ENCODE assay signal across 14 cellular contexts in genomic region chr3:130838898-130839572, GRCh38. TPM values are rescaled to one million over a fixed set of nuclear protein-coding genes. Genes with fewer than 3 reads are reported as not detected.
DNase-seq lines count a peak whose midpoint lies in the region; ATAC-seq and TF ChIP-seq lines count a peak whose summit lies in the region.
"Had no signal": no experiment of that assay in that cellular context is flagged by ENCODE, and none has a peak within 500 bp of the region (broad histone marks: within the 10 kb centered on the region; RNA-seq: fewer than 3 reads in every experiment).

No MANE protein-coding gene starts in this region.

- peak overlapping the region; percentile 36 for H3K27ac ChIP-seq in GM23338 (ENCODE audit: low read depth)
- H3K27ac ChIP-seq in left lung = peak overlapping the region in 1 of 2 donors; percentile 46
- H3K27ac ChIP-seq: SJSA1 had no signal

- ATAC-seq in GM23338 = peak; percentile 54
- ATAC-seq in left lung = peak; percentile 41
- ATAC-seq in HG02763 (IDR thresholded peaks at IDR 0.05; ENCODE audit: unreplicated experiment) = no peak

- H3K9me3 Mint-ChIP-seq in GM23338 = no peaks in the 10 kb centered on the region

- peak overlapping the region; percentile 35; the same call in 2 of the 3 replicates for H3K4me3 Mint-ChIP-seq in GM23338
- H3K4me3 Mint-ChIP-seq: B cell had no signal

- H3K4me1 ChIP-seq in GM23338 (ENCODE audit: insufficient read depth) (peaks cover 23% of the 10 kb centered on the region), left lung (peaks cover 0 to 8% of the 10 kb centered on the region in 2 donors), BE2C (peaks cover 7% of the 10 kb centered on the region)
- H3K4me1 ChIP-seq: SJSA1 had no signal

- peak overlapping the region; percentile 79 for H3K27ac Mint-ChIP-seq in GM23338
- H3K27ac Mint-ChIP-seq: B cell had no signal

- H3K4me2 ChIP-seq in GM23338 = peak overlapping the region; percentile 52

- H3K4me3 ChIP-seq in GM23338 (peak overlapping the region; percentile 8; the same call in 1 of the 2 replicates), left lung (no peak overlapping the region), BE2C (ENCODE audit: low read depth, low read length) (no peak overlapping the region)
- H3K4me3 ChIP-seq: SJSA1 had no signal

- intact Hi-C loops in left lung (cut with DNase I) (no loop called here), posterior vena cava (cut with DNase I) (no loop called here)

- DNase-seq in GM10248 (ENCODE audit: extremely low spot score) = peak; percentile 16
- no peak for DNase-seq in GM23338 (ENCODE audit: low spot score)
- DNase-seq in NOMO-1 (lab: John Stamatoyannopoulos, UW; ENCODE audit: unreplicated experiment in 2 of 2) = peak; percentile 13 to 66
- DNase-seq in left lung = no peak
- DNase-seq in activated naive CD4-positive, alpha-beta T cell treated with anti-CD3 and anti-CD28 coated beads, Interleukin-2, amount 50 U/mL, for 16 hours = no peak
- DNase-seq in BE2C = no peak
- DNase-seq in posterior vena cava (ENCODE audit: low spot score) = no peak
- DNase-seq: activated naive CD4-positive, alpha-beta T cell treated with Interleukin-2 at 50 U/mL for 16 hours; kidney glomerular epithelial cell; NCI-H748 treated with DMSO at 0.1 percent for 48 hours; stimulated activated CD4-positive, alpha-beta T cell treated with anti-CD3 and anti-CD28 coated beads, Interleukin-1b, Interleukin-23, amount 100 ng/mL, for 48 hours had no signal

- H3K9me3 ChIP-seq in left lung = no peaks in the 10 kb centered on the region
- no peaks in the 10 kb centered on the region for H3K9me3 ChIP-seq in BE2C
- H3K9me3 ChIP-seq: SJSA1 had no signal

- H3K36me3 ChIP-seq in GM23338 (ENCODE audit: insufficient read depth) (no peaks in the 10 kb centered on the region), left lung (no peaks in the 10 kb centered on the region), BE2C (no peaks in the 10 kb centered on the region)
- H3K36me3 ChIP-seq: SJSA1 had no signal

- CTCF ChIA-PET in GM10248 (lab: Yijun Ruan, JAX) = interaction anchor here (0.9 to 2.2 kb wide), 7 partner anchors 9 to 80 kb away, joined by 3 to 10 read pairs (median 3); partner anchors contain the start of gene ATP2C1

- H3K79me2 ChIP-seq in GM23338 (replicated peaks; ENCODE audit: insufficient read depth) = no peaks in the 10 kb centered on the region

- no peaks in the 10 kb centered on the region for H3F3A ChIP-seq in GM23338 (replicated peaks; ENCODE audit: low read depth)

- no peaks in the 10 kb centered on the region for H3K36me3 Mint-ChIP-seq in GM23338 (ENCODE audit: low read depth)

- peaks cover 2% of the 10 kb centered on the region for H3K27me3 Mint-ChIP-seq in GM23338 (ENCODE audit: insufficient read depth, low read depth, poor library complexity)
- H3K27me3 Mint-ChIP-seq: B cell had no signal

- peaks cover 40% of the 10 kb centered on the region for H3K4me1 Mint-ChIP-seq in GM23338

- H3K27me3 ChIP-seq in GM23338 (ENCODE audit: insufficient read depth) (no peaks in the 10 kb centered on the region), left lung (no peaks in the 10 kb centered on the region), BE2C (no peaks in the 10 kb centered on the region)

- H2AFZ ChIP-seq in GM23338 = no peak overlapping the region

- no peaks in the 10 kb centered on the region for H3K9me2 ChIP-seq in GM23338 (ENCODE audit: insufficient read depth)

- TF ChIP-seq CTCF in GM10248 (IDR thresholded peaks at IDR 0.05; ENCODE audit: control extremely low read depth, extremely low read depth, low read depth, missing control alignments) (no peak), GM23338 (conservative IDR thresholded peaks at IDR 0.05; ENCODE audit: low read depth in 2 of 2) (no peak), left lung (IDR thresholded peaks at IDR 0.05) (no peak), BE2C (IDR thresholded peaks at IDR 0.05; ENCODE audit: low read depth, low read length) (no peak)

- POLR2A ChIA-PET in GM10248 (lab: Yijun Ruan, JAX) = no interaction called here

- H4K20me1 ChIP-seq in GM23338 (replicated peaks; ENCODE audit: insufficient read depth) = no peaks in the 10 kb centered on the region

TF ChIP-seq in GM23338, 12 proteins besides CTCF, POLR2A, EP300 and RAD21 (continues in another document):
- no peak for TF ChIP-seq JUNB (IDR thresholded peaks at IDR 0.05; ENCODE audit: unreplicated experiment)
- no peak for TF ChIP-seq ETS1 (IDR thresholded peaks at IDR 0.05)
- TF ChIP-seq STAT1 (IDR thresholded peaks at IDR 0.05; ENCODE audit: unreplicated experiment) = no peak
- no peak for TF ChIP-seq CREB1 (CRISPR knock-in tag; IDR thresholded peaks at IDR 0.05; ENCODE audit: low read depth)
- no peak for TF ChIP-seq EZH2phosphoT487 (IDR thresholded peaks at IDR 0.05; ENCODE audit: unreplicated experiment)
- TF ChIP-seq POLR2AphosphoS5 (IDR thresholded peaks at IDR 0.05; ENCODE audit: low read depth) = no peak
- no peak for TF ChIP-seq NANOG (IDR thresholded peaks at IDR 0.05; ENCODE audit: borderline replicate concordance)
- TF ChIP-seq ZNF331 (CRISPR knock-in tag; IDR thresholded peaks at IDR 0.05; ENCODE audit: low read depth) = no peak
- no peak for TF ChIP-seq ZNF114 (CRISPR knock-in tag; IDR thresholded peaks at IDR 0.05)
- TF ChIP-seq REST (IDR thresholded peaks at IDR 0.05; ENCODE audit: unreplicated experiment) = no peak
- no peak for TF ChIP-seq EZH2 (IDR thresholded peaks at IDR 0.05; ENCODE audit: low read depth, unreplicated experiment)

RNA-seq across cellular contexts. Expression of gene ATP2C1, which starts 54.8 kb away (rescaled TPM):
- total RNA-seq in GM23338 (2014; rRNA removed; shearing (Covaris generic)) = 75.7 and 81.9 TPM in 2 replicates
- 21.2 and 28.1 TPM in 2 replicates for polyA plus RNA-seq in GM23338 (2016; fragmentation: Nextera tagmentation; extraction: Ambion mirVana)
- total RNA-seq in left lung (100 to 1,000 TPM; 114 to 161 TPM), posterior vena cava (10 to 100 TPM; 46.5 to 47.1 TPM)
- 84.8 TPM for polyA plus RNA-seq in BE2C (2012; ENCODE audit: insufficient read depth, insufficient read length, low read depth)

Comparison
In these comparisons a context has a peak if more than half of its experiments do, and no peak if none do; other contexts are left out.
1. DNase-seq: peak in GM10248 (single experiment) and NOMO-1 (2 of 2); none in GM23338 (single experiment), left lung (0 of 2), activated naive CD4-positive, alpha-beta T cell treated with anti-CD3 and anti-CD28 coated beads, Interleukin-2, amount 50 U/mL, for 16 hours (single experiment), BE2C (single experiment) and posterior vena cava (single experiment).